In the genomic region with DNA sequence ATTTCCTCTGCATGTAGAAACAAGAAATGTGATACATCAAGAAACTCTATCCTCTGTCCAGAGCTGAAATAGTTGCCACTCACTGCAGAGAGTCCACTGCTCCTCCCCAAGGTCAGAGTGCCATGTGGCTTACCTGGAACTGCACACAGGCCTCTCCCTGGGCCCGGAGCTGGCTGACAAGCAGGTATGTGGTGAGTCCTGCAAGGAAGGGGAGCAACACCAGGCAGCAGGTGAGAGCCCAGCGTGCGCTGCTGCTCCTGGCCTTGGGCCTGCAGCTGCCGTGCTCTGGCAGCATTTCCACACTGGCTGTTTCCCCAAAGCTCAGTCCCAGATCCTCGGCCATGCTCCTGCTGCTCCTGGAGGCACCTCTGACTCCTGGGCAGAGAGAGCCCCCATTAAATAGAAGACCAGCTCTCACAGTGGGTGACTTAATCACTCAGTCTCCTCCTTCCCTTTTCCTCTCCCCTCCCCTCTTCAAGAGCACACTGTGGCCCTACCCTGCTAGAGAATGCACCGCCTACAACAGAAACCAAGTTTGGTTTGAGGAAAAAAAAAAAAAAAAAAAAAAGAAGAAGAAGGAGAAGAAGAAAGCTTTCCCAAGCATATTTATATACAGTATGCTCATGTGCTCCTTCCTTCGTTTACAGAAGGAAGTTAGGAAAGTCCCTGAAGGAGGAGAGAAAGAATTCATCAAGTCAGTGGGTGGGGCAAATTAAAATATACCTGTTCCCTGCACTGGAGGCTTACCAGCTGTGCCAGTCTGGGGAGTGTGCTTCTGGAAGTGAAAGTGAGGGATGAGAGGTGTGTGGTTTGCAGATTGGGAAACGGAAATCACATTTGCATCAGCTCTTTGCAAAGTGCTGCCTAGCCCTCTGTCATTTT, we compare ENCODE assay signal across 9 cellular contexts. TPM values are rescaled to one million over a fixed set of nuclear protein-coding genes. Genes with fewer than 3 reads are reported as not detected.
A peak's percentile ranks its signal among the peaks of the same experiment; 100 is the strongest.
DNase-seq lines count a peak whose midpoint lies in the region; ATAC-seq lines count a peak whose summit lies in the region.
"Had no signal": no experiment of that assay in that cellular context is flagged by ENCODE, and none has a peak within 500 bp of the region (broad histone marks: within the 10 kb centered on the region; RNA-seq: fewer than 3 reads in every experiment).

A gene (minus strand): TSS at position 370 of the 882 bp plus-strand sequence. CDS start 27 bp downstream, at position 343.

- no peak within 1 kb of the TSS for H3K4me3 Mint-ChIP-seq in activated CD8-positive, alpha-beta memory T cell treated with anti-CD3 and anti-CD28 coated beads, Interleukin-2, amount 10 ng/mL, durations not matched to agents 7 days and 5 days
- H3K4me3 Mint-ChIP-seq in activated naive CD8-positive, alpha-beta T cell: peak within 1 kb of the TSS; percentile 42

- DNase-seq in activated CD8-positive, alpha-beta memory T cell treated with anti-CD3 and anti-CD28 coated beads, Interleukin-2, amount 10 ng/mL, durations not matched to agents 7 days and 5 days: peak; percentile 60
- DNase-seq in activated CD8-positive, alpha-beta memory T cell treated with anti-CD3 and anti-CD28 coated beads, Interleukin-2, amount 50 U/mL, for 4 hours: no peak
- DNase-seq in NCI-H146 treated with DMSO at 0.1 percent for 48 hours (lab: John Stamatoyannopoulos, UW; ENCODE audit: unreplicated experiment) (peak; percentile 0), left colon (peak; percentile 55 to 73), G401 (ENCODE audit: low spot score) (no peak)
- DNase-seq in stimulated activated naive CD8-positive, alpha-beta T cell treated with anti-CD3 and anti-CD28 coated beads, Interleukin-15, Interleukin-2, amounts not matched to agents 100 U/mL and 50 U/mL, for 24 hours: no peak

- in situ Hi-C loops in G401 (cut with HindIII; ENCODE audit: low sequenced_read_pairs): no loop called here

- H3K27me3 Mint-ChIP-seq in activated CD8-positive, alpha-beta memory T cell treated with anti-CD3 and anti-CD28 coated beads, Interleukin-2, amount 10 ng/mL, durations not matched to agents 7 days and 5 days: peaks cover 21% of the 10 kb centered on the region
- no peaks in the 10 kb centered on the region for H3K27me3 Mint-ChIP-seq in activated naive CD8-positive, alpha-beta T cell

- peak within 1 kb of the TSS; percentile 2 for H3K27ac Mint-ChIP-seq in activated CD8-positive, alpha-beta memory T cell treated with anti-CD3 and anti-CD28 coated beads, Interleukin-2, amount 10 ng/mL, durations not matched to agents 7 days and 5 days
- peak within 1 kb of the TSS; percentile 16 for H3K27ac Mint-ChIP-seq in activated naive CD8-positive, alpha-beta T cell

- CTCF ChIA-PET in activated CD8-positive, alpha-beta memory T cell treated with anti-CD3 and anti-CD28 coated beads, Interleukin-2, amount 10 ng/mL, durations not matched to agents 7 days and 5 days (lab: Charles Lee): interaction anchor here (0.7 to 1.1 kb wide), 5 partner anchors 47 to 125 kb away, joined by 3 to 5 read pairs (median 3); no protein-coding TSS in a partner anchor

- ATAC-seq in activated CD8-positive, alpha-beta memory T cell treated with anti-CD3 and anti-CD28 coated beads, Interleukin-2, amount 10 ng/mL, durations not matched to agents 7 days and 5 days: peak; percentile 68
- ATAC-seq in HG02763 (IDR thresholded peaks at IDR 0.05; ENCODE audit: unreplicated experiment) (peak; percentile 89), left colon (peak; percentile 79)
- peak; percentile 75 for ATAC-seq in stimulated activated naive CD8-positive, alpha-beta T cell treated with anti-CD3 and anti-CD28 coated beads, Interleukin-15, Interleukin-2, amounts not matched to agents 100 U/mL and 50 U/mL, for 24 hours

- peaks cover 5% of the 10 kb centered on the region for H3K36me3 Mint-ChIP-seq in activated CD8-positive, alpha-beta memory T cell treated with anti-CD3 and anti-CD28 coated beads, Interleukin-2, amount 10 ng/mL, durations not matched to agents 7 days and 5 days
- H3K36me3 Mint-ChIP-seq in activated naive CD8-positive, alpha-beta T cell: peaks cover 2% of the 10 kb centered on the region
- H3K36me3 Mint-ChIP-seq: brain had no signal

- intact Hi-C loops in left colon (cut with DNase I, micrococcal nuclease): no loop called here

- peaks cover 23% of the 10 kb centered on the region for H3K4me1 Mint-ChIP-seq in activated CD8-positive, alpha-beta memory T cell treated with anti-CD3 and anti-CD28 coated beads, Interleukin-2, amount 10 ng/mL, durations not matched to agents 7 days and 5 days
- H3K4me1 Mint-ChIP-seq in activated naive CD8-positive, alpha-beta T cell (ENCODE audit: low read depth): peaks cover 26% of the 10 kb centered on the region

- H3K9me3 Mint-ChIP-seq in activated CD8-positive, alpha-beta memory T cell treated with anti-CD3 and anti-CD28 coated beads, Interleukin-2, amount 10 ng/mL, durations not matched to agents 7 days and 5 days (ENCODE audit: low read depth): no peaks in the 10 kb centered on the region
- no peaks in the 10 kb centered on the region for H3K9me3 Mint-ChIP-seq in activated naive CD8-positive, alpha-beta T cell (ENCODE audit: low read depth)
- H3K9me3 Mint-ChIP-seq: brain had no signal

RNA-seq across cellular contexts. Expression of the gene that starts here (rescaled TPM):
- under 1 TPM; 0.06 to 0.16 TPM for total RNA-seq in activated CD8-positive, alpha-beta memory T cell treated with anti-CD3 and anti-CD28 coated beads, Interleukin-2, amount 10 ng/mL, durations not matched to agents 7 days and 5 days
- 1 to 10 TPM in 1 of 2 donors, under 1 TPM in 1; 0.89 to 4.0 TPM for total RNA-seq in left colon
- total RNA-seq in G401 (2014; rRNA removed; shearing (Covaris generic)): not detected in 2 replicates

Comparison
In these comparisons a context has a peak if more than half of its experiments do, and no peak if none do; other contexts are left out.
1. Peak in DNase-seq and ATAC-seq in activated CD8-positive, alpha-beta memory T cell treated with anti-CD3 and anti-CD28 coated beads, Interleukin-2, amount 10 ng/mL, durations not matched to agents 7 days and 5 days; RNA of the gene not detected or under 1 TPM.
2. DNase-seq: peak in NCI-H146 treated with DMSO at 0.1 percent for 48 hours (single experiment) and left colon (2 of 2); none in activated CD8-positive, alpha-beta memory T cell treated with anti-CD3 and anti-CD28 coated beads, Interleukin-2, amount 50 U/mL, for 4 hours (single experiment), stimulated activated naive CD8-positive, alpha-beta T cell treated with anti-CD3 and anti-CD28 coated beads, Interleukin-15, Interleukin-2, amounts not matched to agents 100 U/mL and 50 U/mL, for 24 hours (single experiment) and G401 (single experiment).
3. Peak in every context shown above with its lines, with median percentiles within 50 percentile points of each other: ATAC-seq.